In genomic region chr3:44969779-44970178, GRCh38 we compare ENCODE assay signal across 18 cellular contexts. TPM values are rescaled to one million over a fixed set of nuclear protein-coding genes. Genes with fewer than 3 reads are reported as not detected.
DNase-seq lines count a peak whose midpoint lies in the region; ATAC-seq and TF ChIP-seq lines count a peak whose summit lies in the region.
"Had no signal": no experiment of that assay in that cellular context is flagged by ENCODE, and none has a peak within 500 bp of the region (broad histone marks: within the 10 kb centered on the region; RNA-seq: fewer than 3 reads in every experiment).

No MANE protein-coding gene starts in this region.

- H3K4me2 ChIP-seq in Karpas-422 (ENCODE audit: low read depth, low read length, poor library complexity, severe bottlenecking) = peak overlapping the region; percentile 48

- no peaks in the 10 kb centered on the region for H3K27me3 ChIP-seq in CD4-positive, alpha-beta T cell (ENCODE audit: control insufficient read depth, insufficient read depth, low read length)
- H3K27me3 ChIP-seq in Karpas-422 (ENCODE audit: low read length) (no peaks in the 10 kb centered on the region), H7 (ENCODE audit: control insufficient read depth, insufficient read depth, low read length) (no peaks in the 10 kb centered on the region)
- H3K27me3 ChIP-seq: body of pancreas, heart left ventricle had no signal

- H3K9me3 ChIP-seq in CD4-positive, alpha-beta T cell (ENCODE audit: control insufficient read depth, low read length) = no peaks in the 10 kb centered on the region
- no peaks in the 10 kb centered on the region for H3K9me3 ChIP-seq in Karpas-422 (ENCODE audit: low read length)
- H3K9me3 ChIP-seq: body of pancreas, heart left ventricle had no signal

- peaks cover 100% of the 10 kb centered on the region for H3K79me2 ChIP-seq in Karpas-422 (ENCODE audit: low read length)

- CTCF ChIA-PET in CD4-positive, alpha-beta T cell (lab: Charles Lee) = no interaction called here
- CTCF ChIA-PET in activated B cell treated with CpG ODN at 0.5 μM for 24 hours (lab: Charles Lee) = no interaction called here

- no peak for ATAC-seq in CD4-positive, alpha-beta T cell (ENCODE audit: poor library complexity)
- ATAC-seq in activated B cell treated with CpG ODN at 0.5 μM for 24 hours (ENCODE audit: low read depth) (no peak), HG03196 (IDR thresholded peaks at IDR 0.05; ENCODE audit: unreplicated experiment) (no peak)
- peak in 1 of 2 donors; percentile 31 for ATAC-seq in natural killer cell treated with Interleukin-12 subunit alpha and Interleukin-12 subunit beta and Interleukin-15 and Interleukin-18, amount 100 ng/mL, for 72 hours
- ATAC-seq: activated CD4-positive, CD25-positive, alpha-beta regulatory T cell treated with anti-CD3 and anti-CD28 coated beads, Interleukin-2, amount 50 U/mL, for 24 hours; body of pancreas; Panc1 had no signal

- DNase-seq in CD4-positive, alpha-beta T cell = no peak
- DNase-seq in Karpas-422 = no peak
- no peak for DNase-seq in activated B cell treated with CpG ODN at 0.5 μM for 24 hours
- no peak for DNase-seq in natural killer cell treated with Interleukin-12 subunit alpha and Interleukin-12 subunit beta and Interleukin-15 and Interleukin-18, amount 100 ng/mL, for 72 hours (ENCODE audit: low spot score)
- no peak for DNase-seq in glomerular visceral epithelial cell (ENCODE audit: extremely low spot score)
- no peak for DNase-seq in H7
- DNase-seq: body of pancreas; endodermal cell; heart left ventricle; HFFc6; left ventricle myocardium superior; NCI-H1694; occipital lobe; retina; stimulated activated CD4-positive, alpha-beta T cell treated with anti-CD3 and anti-CD28 coated beads, Interleukin-12 subunit alpha, Interleukin-12 subunit beta, amount 100 ng/mL, for 4 hours had no signal

- no peak overlapping the region for H3K4me3 Mint-ChIP-seq in CD4-positive, alpha-beta T cell
- H3K4me3 Mint-ChIP-seq in activated B cell treated with CpG ODN at 0.5 μM for 24 hours = no peak overlapping the region
- H3K4me3 Mint-ChIP-seq in natural killer cell treated with Interleukin-12 subunit alpha and Interleukin-12 subunit beta and Interleukin-15 and Interleukin-18, amount 100 ng/mL, for 72 hours = peak overlapping the region; percentile 62
- H3K4me3 Mint-ChIP-seq: endodermal cell, HFFc6 had no signal

- intact Hi-C loops in CD4-positive, alpha-beta T cell (cut with DNase I, micrococcal nuclease) = loop anchor here in 1 of 2 experiments (5.0 to 10.0 kb wide), 2 partner anchors 412 to 1865 kb away; partner anchors contain the start of genes POMGNT2 and ZKSCAN7
- intact Hi-C loops in activated B cell treated with CpG ODN at 0.5 μM for 24 hours (cut with micrococcal nuclease) = loop anchor here (10.0 kb wide), 1 partner anchor 345 kb away; the partner anchor contains the start of gene ZNF197

- POLR2A ChIA-PET in CD4-positive, alpha-beta T cell (lab: Charles Lee) = no interaction called here
- POLR2A ChIA-PET in activated B cell treated with CpG ODN at 0.5 μM for 24 hours (lab: Charles Lee) = no interaction called here

- H3K36me3 ChIP-seq in Karpas-422 (ENCODE audit: insufficient read depth, low read length) (peaks cover 4% of the 10 kb centered on the region; the same call in 1 of the 2 replicates), H7 (replicated peaks; ENCODE audit: control insufficient read depth, insufficient read depth, low read length) (no peaks in the 10 kb centered on the region)

- no peaks in the 10 kb centered on the region for H3K9me2 ChIP-seq in Karpas-422 (replicated peaks; ENCODE audit: insufficient read depth, low read length)

- TF ChIP-seq CTCF in CD4-positive, alpha-beta T cell (IDR thresholded peaks at IDR 0.05) = no peak
- TF ChIP-seq CTCF in activated B cell treated with CpG ODN at 0.5 μM for 24 hours (IDR thresholded peaks at IDR 0.05) = no peak

- no peaks in the 10 kb centered on the region for H3K36me3 Mint-ChIP-seq in CD4-positive, alpha-beta T cell (ENCODE audit: low read depth)
- H3K36me3 Mint-ChIP-seq in activated B cell treated with CpG ODN at 0.5 μM for 24 hours (ENCODE audit: low read depth) = peaks cover 4% of the 10 kb centered on the region
- no peaks in the 10 kb centered on the region for H3K36me3 Mint-ChIP-seq in natural killer cell treated with Interleukin-12 subunit alpha and Interleukin-12 subunit beta and Interleukin-15 and Interleukin-18, amount 100 ng/mL, for 72 hours

- peak overlapping the region; percentile 33 for H3K27ac ChIP-seq in CD4-positive, alpha-beta T cell (ENCODE audit: low read depth, low read length)
- H3K27ac ChIP-seq in Karpas-422 (ENCODE audit: low read length) = peak overlapping the region; percentile 69
- H3K27ac ChIP-seq: body of pancreas had no signal

- H2AFZ ChIP-seq in Karpas-422 (ENCODE audit: low read length) = no peak overlapping the region

- H3K9ac ChIP-seq in Karpas-422 (ENCODE audit: low read length) = no peak overlapping the region; the same call in 1 of the 2 replicates

- H4K20me1 ChIP-seq in Karpas-422 (ENCODE audit: insufficient read depth, low read depth, low read length) = no peaks in the 10 kb centered on the region; the same call in 1 of the 2 replicates

- H3K27me3 Mint-ChIP-seq in CD4-positive, alpha-beta T cell = no peaks in the 10 kb centered on the region
- no peaks in the 10 kb centered on the region for H3K27me3 Mint-ChIP-seq in activated B cell treated with CpG ODN at 0.5 μM for 24 hours
- no peaks in the 10 kb centered on the region for H3K27me3 Mint-ChIP-seq in natural killer cell treated with Interleukin-12 subunit alpha and Interleukin-12 subunit beta and Interleukin-15 and Interleukin-18, amount 100 ng/mL, for 72 hours

- H3K4me3 ChIP-seq in Karpas-422 (ENCODE audit: low read length) (no peak overlapping the region; the same call in 1 of the 2 replicates), H7 (ENCODE audit: insufficient read depth, low read depth, low read length) (no peak overlapping the region)
- H3K4me3 ChIP-seq: body of pancreas, heart left ventricle had no signal

- H3K27ac Mint-ChIP-seq in CD4-positive, alpha-beta T cell = peak overlapping the region; percentile 56
- peak overlapping the region; percentile 35 for H3K27ac Mint-ChIP-seq in activated B cell treated with CpG ODN at 0.5 μM for 24 hours
- H3K27ac Mint-ChIP-seq in natural killer cell treated with Interleukin-12 subunit alpha and Interleukin-12 subunit beta and Interleukin-15 and Interleukin-18, amount 100 ng/mL, for 72 hours = peak overlapping the region; percentile 66 to 80
- H3K27ac Mint-ChIP-seq: endodermal cell, HFFc6 had no signal

- peaks cover 80% of the 10 kb centered on the region for H3K4me1 Mint-ChIP-seq in CD4-positive, alpha-beta T cell (ENCODE audit: low read depth)
- H3K4me1 Mint-ChIP-seq in activated B cell treated with CpG ODN at 0.5 μM for 24 hours = peaks cover 49% of the 10 kb centered on the region
- H3K4me1 Mint-ChIP-seq in natural killer cell treated with Interleukin-12 subunit alpha and Interleukin-12 subunit beta and Interleukin-15 and Interleukin-18, amount 100 ng/mL, for 72 hours (ENCODE audit: low read depth in 2 of 2) = peaks cover 74 to 83% of the 10 kb centered on the region in 2 donors

- no peaks in the 10 kb centered on the region for H3K9me3 Mint-ChIP-seq in CD4-positive, alpha-beta T cell
- no peaks in the 10 kb centered on the region for H3K9me3 Mint-ChIP-seq in activated B cell treated with CpG ODN at 0.5 μM for 24 hours
- H3K9me3 Mint-ChIP-seq in natural killer cell treated with Interleukin-12 subunit alpha and Interleukin-12 subunit beta and Interleukin-15 and Interleukin-18, amount 100 ng/mL, for 72 hours = no peaks in the 10 kb centered on the region
- H3K9me3 Mint-ChIP-seq: endodermal cell, HFFc6 had no signal

- H3K4me1 ChIP-seq in Karpas-422 (ENCODE audit: low read length) = peaks cover 94% of the 10 kb centered on the region

RNA-seq across cellular contexts. Expression of gene ZDHHC3, which starts 6.2 kb away (rescaled TPM):
- 10 to 100 TPM; 34.4 to 34.6 TPM for total RNA-seq in CD4-positive, alpha-beta T cell
- total RNA-seq in Karpas-422 (2014; rRNA removed; shearing (Covaris generic); ENCODE audit: low replicate concordance) = 70.9 and 93.4 TPM in 2 replicates
- total RNA-seq in activated B cell treated with CpG ODN at 0.5 μM for 24 hours = 38.5 and 43.4 TPM in 2 replicates
- 100 to 1,000 TPM in 1 of 2 donors, 10 to 100 TPM in 1; 63.8 to 122 TPM for total RNA-seq in natural killer cell treated with Interleukin-12 subunit alpha and Interleukin-12 subunit beta and Interleukin-15 and Interleukin-18, amount 100 ng/mL, for 72 hours
- 55.6 and 58.2 TPM in 2 replicates for total RNA-seq in H7 (2014; rRNA removed; shearing (Covaris generic))

RNA-seq across cellular contexts. Expression of gene EXOSC7, which starts 6.3 kb away (rescaled TPM):
- 10 to 100 TPM; 28.1 to 28.4 TPM for total RNA-seq in CD4-positive, alpha-beta T cell
- 67.1 and 78.6 TPM in 2 replicates for total RNA-seq in Karpas-422 (2014; rRNA removed; shearing (Covaris generic); ENCODE audit: low replicate concordance)
- 42.5 and 44.0 TPM in 2 replicates for total RNA-seq in activated B cell treated with CpG ODN at 0.5 μM for 24 hours
- total RNA-seq in natural killer cell treated with Interleukin-12 subunit alpha and Interleukin-12 subunit beta and Interleukin-15 and Interleukin-18, amount 100 ng/mL, for 72 hours = 10 to 100 TPM; 50.7 to 75.7 TPM
- total RNA-seq in H7 (2014; rRNA removed; shearing (Covaris generic)) = 83.4 and 96.3 TPM in 2 replicates

RNA-seq across cellular contexts. Expression of gene CLEC3B, which starts 56.3 kb away (rescaled TPM):
- total RNA-seq in CD4-positive, alpha-beta T cell = under 1 TPM; 0.34 to 0.36 TPM
- not detected in 2 replicates for total RNA-seq in Karpas-422 (2014; rRNA removed; shearing (Covaris generic); ENCODE audit: low replicate concordance)
- not detected in 2 replicates for total RNA-seq in activated B cell treated with CpG ODN at 0.5 μM for 24 hours
- total RNA-seq in natural killer cell treated with Interleukin-12 subunit alpha and Interleukin-12 subunit beta and Interleukin-15 and Interleukin-18, amount 100 ng/mL, for 72 hours = not detected
- not detected in 2 replicates for total RNA-seq in H7 (2014; rRNA removed; shearing (Covaris generic))
- total RNA-seq: endodermal cell had no signal
